27 cellular contexts compared by ENCODE assay signal in the genomic region with DNA sequence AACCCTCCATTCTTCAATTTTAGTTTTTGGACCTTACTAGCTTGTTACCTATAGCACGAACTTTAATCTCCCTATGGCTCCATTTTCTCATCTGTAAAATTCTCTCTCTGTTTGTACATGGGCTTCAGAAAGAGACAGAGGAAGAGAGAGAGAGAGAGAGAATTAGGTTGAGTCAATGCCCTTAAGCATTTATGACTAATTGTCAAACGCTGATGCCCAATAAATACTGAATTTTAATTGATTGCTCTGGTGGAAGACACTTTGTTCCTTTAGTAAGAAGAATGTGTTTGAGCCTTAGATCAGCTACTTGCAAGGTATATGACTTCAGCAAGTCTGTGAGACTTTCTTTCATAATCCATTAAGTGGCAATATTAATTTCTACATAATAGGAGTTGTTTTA.
"Had no signal": no experiment of that assay in that cellular context is flagged by ENCODE, and none has a peak within 500 bp of the region (broad histone marks: within the 10 kb centered on the region; RNA-seq: fewer than 3 reads in every experiment).

No MANE protein-coding gene starts in this region.

- H3K79me2 ChIP-seq: hepatocyte, parathyroid adenoma had no signal

- DNase-seq: cortex of kidney; effector memory CD8-positive, alpha-beta T cell; heart left ventricle; kidney; left cardiac atrium; left lung; mesendoderm; midbrain; naive thymus-derived CD4-positive, alpha-beta T cell; stimulated activated CD4-positive, alpha-beta T cell treated with anti-CD3 and anti-CD28 coated beads, Interleukin-12 subunit alpha, Interleukin-12 subunit beta, amount 100 ng/mL, for 4 hours; stimulated activated CD4-positive, alpha-beta T cell treated with anti-CD3 and anti-CD28 coated beads, Interleukin-1b, Interleukin-23, amount 100 ng/mL, for 48 hours; stimulated activated CD4-positive, alpha-beta T cell treated with anti-CD3 and anti-CD28 coated beads, Interleukin-4, amount 100 ng/mL, for 1 hour; stimulated activated CD8-positive, alpha-beta memory T cell treated with anti-CD3 and anti-CD28 coated beads, Interleukin-4, amount 100 ng/mL, for 48 hours; stimulated activated naive CD4-positive, alpha-beta T cell; stomach; thyroid gland; trophoblast cell had no signal

- H3K9me3 ChIP-seq: gastroesophageal sphincter, left lung, right atrium auricular region, stomach, thyroid gland, vagina had no signal

- H2AFZ ChIP-seq: hepatocyte, neural progenitor cell, parathyroid adenoma had no signal

- H3K4me2 ChIP-seq: hepatocyte, neural progenitor cell, smooth muscle cell had no signal

- ATAC-seq: effector memory CD8-positive, alpha-beta T cell; gastroesophageal sphincter; heart left ventricle; left cardiac atrium; left lung; naive thymus-derived CD4-positive, alpha-beta T cell; sciatic nerve had no signal

- H3K27me3 ChIP-seq: gastroesophageal sphincter, heart left ventricle, hepatocyte, left lung, neural progenitor cell, right atrium auricular region, stomach, thyroid gland, vagina had no signal

- H3K9ac ChIP-seq: neural progenitor cell, parathyroid adenoma had no signal

- H3K36me3 ChIP-seq: gastroesophageal sphincter, heart left ventricle, left lung, neural progenitor cell, right atrium auricular region, stomach, thyroid gland, vagina had no signal

- H3K4me3 ChIP-seq: gastroesophageal sphincter, heart left ventricle, hepatocyte, left lung, neural progenitor cell, right atrium auricular region, smooth muscle cell, stomach, thyroid gland, vagina had no signal

- H3K4me1 ChIP-seq: gastroesophageal sphincter, heart left ventricle, left lung, neural progenitor cell, parathyroid adenoma, right atrium auricular region, stomach, thyroid gland, vagina had no signal

- H3K27ac Mint-ChIP-seq: effector memory CD8-positive, alpha-beta T cell; naive thymus-derived CD4-positive, alpha-beta T cell; nephron; neural progenitor cell; progenitor cell of endocrine pancreas had no signal

- H3K27me3 Mint-ChIP-seq: effector memory CD8-positive, alpha-beta T cell; naive thymus-derived CD4-positive, alpha-beta T cell; progenitor cell of endocrine pancreas had no signal

- H3K4me3 Mint-ChIP-seq: effector memory CD8-positive, alpha-beta T cell; naive thymus-derived CD4-positive, alpha-beta T cell; nephron; neural progenitor cell had no signal

- H3K9me3 Mint-ChIP-seq: neural progenitor cell had no signal

- H3K27ac ChIP-seq: gastroesophageal sphincter, heart left ventricle, hepatocyte, left lung, neural progenitor cell, parathyroid adenoma, right atrium auricular region, stomach, thyroid gland, vagina had no signal

- H3K4me1 Mint-ChIP-seq: naive thymus-derived CD4-positive, alpha-beta T cell; nephron; neural progenitor cell had no signal

- H3K36me3 Mint-ChIP-seq: naive thymus-derived CD4-positive, alpha-beta T cell; neural progenitor cell had no signal
